ENCODE assay signal across 21 cellular contexts in genomic region chr7:106270122-106270977, GRCh38. TPM values are rescaled to one million over a fixed set of nuclear protein-coding genes. Genes with fewer than 3 reads are reported as not detected.
DNase-seq lines count a peak whose midpoint lies in the region; TF ChIP-seq lines count a peak whose summit lies in the region.
"Had no signal": no experiment of that assay in that cellular context is flagged by ENCODE, and none has a peak within 500 bp of the region (broad histone marks: within the 10 kb centered on the region; RNA-seq: fewer than 3 reads in every experiment).

No MANE protein-coding gene starts in this region.

- H3T11ph ChIP-seq in H9 (ENCODE audit: low read length), result no peak overlapping the region

- no peak overlapping the region for H2BK12ac ChIP-seq in H9 (ENCODE audit: insufficient read length, low read depth, low read length)

- H2AK5ac ChIP-seq in H9 (ENCODE audit: insufficient read length, low read length), result no peak overlapping the region

- H4K5ac ChIP-seq in H9 (ENCODE audit: insufficient read length, low read depth, low read length), result no peak overlapping the region

- H3K36me3 ChIP-seq in left ventricle myocardium inferior (peaks cover 80% of the 10 kb centered on the region), smooth muscle cell (ENCODE audit: low read depth) (peaks cover 72% of the 10 kb centered on the region)

- no peak overlapping the region for H2BK120ac ChIP-seq in H9 (ENCODE audit: low read depth, low read length, poor library complexity, severe bottlenecking)

- H3K4me1 ChIP-seq in H9 (ENCODE audit: insufficient read depth, low read length) (no peaks in the 10 kb centered on the region), left ventricle myocardium inferior (peaks cover 55% of the 10 kb centered on the region), smooth muscle cell (ENCODE audit: low read depth) (no peaks in the 10 kb centered on the region)

- H3K18ac ChIP-seq in H9 (ENCODE audit: insufficient read length, low read depth, low read length), result no peak overlapping the region

- H3K27ac ChIP-seq in H9 (ENCODE audit: insufficient read length, low read depth, low read length), result no peak overlapping the region
- H3K27ac ChIP-seq in left ventricle myocardium inferior (replicated peaks), result peak overlapping the region; percentile 62
- no peak overlapping the region for H3K27ac ChIP-seq in smooth muscle cell (ENCODE audit: low read depth)
- H3K27ac ChIP-seq in caudate nucleus (ENCODE audit: low read depth, low read length), result no peak overlapping the region
- H3K27ac ChIP-seq: brain microvascular endothelial cell, coronary artery had no signal

- no peaks in the 10 kb centered on the region for H3K27me3 ChIP-seq in H9 (ENCODE audit: insufficient read depth, low read length)
- no peaks in the 10 kb centered on the region for H3K27me3 ChIP-seq in left ventricle myocardium inferior (ENCODE audit: low read depth)
- no peaks in the 10 kb centered on the region for H3K27me3 ChIP-seq in smooth muscle cell (ENCODE audit: low read depth)
- H3K27me3 ChIP-seq: brain microvascular endothelial cell, MG63 had no signal

- no peak overlapping the region for H2AFZ ChIP-seq in H9 (ENCODE audit: low read length)
- H2AFZ ChIP-seq in smooth muscle cell (ENCODE audit: low read depth), result no peak overlapping the region

- H4K91ac ChIP-seq in H9 (ENCODE audit: insufficient read length, low read depth, low read length), result no peak overlapping the region

- WGBS in H9 (ENCODE audit: extremely low coverage, insufficient read length, low lambda C conversion rate), result no CpG with 5 or more reads among the region's 5 CpGs
- WGBS in smooth muscle cell (ENCODE audit: low lambda C conversion rate), result 93% methylated on average over 5 of the region's 5 CpGs

- H3K4me1 Mint-ChIP-seq in activated naive CD4-positive, alpha-beta T cell treated with anti-CD3 and anti-CD28 coated beads, Interleukin-2, amount 50 U/mL, for 24 hours, result peaks cover 37% of the 10 kb centered on the region
- H3K4me1 Mint-ChIP-seq in activated naive CD4-positive, alpha-beta T cell treated with anti-CD3 and anti-CD28 coated beads, Interleukin-2, amount 10 ng/mL, durations not matched to agents 7 days and 5 days, result peaks cover 2% of the 10 kb centered on the region
- H3K4me1 Mint-ChIP-seq in H9, result no peaks in the 10 kb centered on the region
- H3K4me1 Mint-ChIP-seq in activated T-helper 2 cell treated with anti-CD3 and anti-CD28 coated beads, Interferon-gamma antibody, Interleukin-2, Interleukin-4, amounts not matched to agents 10 μg/mL and 5 μg/mL and 100 μg/mL, durations not matched to agents 14 hours and 24 hours and 36 hours (ENCODE audit: low read depth), result peaks cover 21% of the 10 kb centered on the region
- H3K4me1 Mint-ChIP-seq: memory B cell had no signal

- no peak overlapping the region for H3K9ac ChIP-seq in H9 (ENCODE audit: extremely low read depth, insufficient read length, low read length)
- no peak overlapping the region for H3K9ac ChIP-seq in smooth muscle cell (ENCODE audit: low read depth)

- H3K9me3 Mint-ChIP-seq in activated naive CD4-positive, alpha-beta T cell treated with anti-CD3 and anti-CD28 coated beads, Interleukin-2, amount 50 U/mL, for 24 hours, result no peaks in the 10 kb centered on the region
- H3K9me3 Mint-ChIP-seq in activated naive CD4-positive, alpha-beta T cell treated with anti-CD3 and anti-CD28 coated beads, Interleukin-2, amount 10 ng/mL, durations not matched to agents 7 days and 5 days, result no peaks in the 10 kb centered on the region
- H3K9me3 Mint-ChIP-seq in H9, result no peaks in the 10 kb centered on the region
- H3K9me3 Mint-ChIP-seq in activated T-helper 2 cell treated with anti-CD3 and anti-CD28 coated beads, Interferon-gamma antibody, Interleukin-2, Interleukin-4, amounts not matched to agents 10 μg/mL and 5 μg/mL and 100 μg/mL, durations not matched to agents 14 hours and 24 hours and 36 hours, result no peaks in the 10 kb centered on the region
- H3K9me3 Mint-ChIP-seq: memory B cell; stimulated activated naive B cell treated with anti-CD40 and anti-IgM and Interleukin-4, amounts not matched to agents 10 μg/mL and 1 μg/mL and 100 μg/mL, for 72 hours had no signal

- no peak overlapping the region for H2BK20ac ChIP-seq in H9 (ENCODE audit: low read depth, low read length, poor library complexity, severe bottlenecking)

- H3K4me2 ChIP-seq in H9 (ENCODE audit: insufficient read depth, insufficient read length, low read length), result no peak overlapping the region
- no peak overlapping the region for H3K4me2 ChIP-seq in smooth muscle cell

- CTCF ChIA-PET in activated naive CD4-positive, alpha-beta T cell treated with anti-CD3 and anti-CD28 coated beads, Interleukin-2, amount 10 ng/mL, durations not matched to agents 7 days and 5 days (lab: Charles Lee), result interaction anchor here (1.2 kb wide), 1 partner anchor 12 kb away, joined by 4 read pairs; no protein-coding TSS in a partner anchor

- H4K20me1 ChIP-seq in H9 (ENCODE audit: control insufficient read depth, insufficient read depth, insufficient read length), result no peaks in the 10 kb centered on the region
- peaks cover 56% of the 10 kb centered on the region for H4K20me1 ChIP-seq in smooth muscle cell (ENCODE audit: low read depth)

- TF ChIP-seq CTCF in H9 (conservative IDR thresholded peaks at IDR 0.05), result no peak
- TF ChIP-seq CTCF in left ventricle myocardium inferior (IDR thresholded peaks at IDR 0.05; ENCODE audit: borderline replicate concordance), result no peak
- no peak for TF ChIP-seq CTCF in smooth muscle cell (IDR thresholded peaks at IDR 0.05; ENCODE audit: borderline replicate concordance, insufficient read depth, poor library complexity, severe bottlenecking)

- H3K4me3 Mint-ChIP-seq in activated naive CD4-positive, alpha-beta T cell treated with anti-CD3 and anti-CD28 coated beads, Interleukin-2, amount 50 U/mL, for 24 hours, result no peak overlapping the region
- no peak overlapping the region for H3K4me3 Mint-ChIP-seq in activated naive CD4-positive, alpha-beta T cell treated with anti-CD3 and anti-CD28 coated beads, Interleukin-2, amount 10 ng/mL, durations not matched to agents 7 days and 5 days
- no peak overlapping the region for H3K4me3 Mint-ChIP-seq in H9
- no peak overlapping the region for H3K4me3 Mint-ChIP-seq in activated T-helper 2 cell treated with anti-CD3 and anti-CD28 coated beads, Interferon-gamma antibody, Interleukin-2, Interleukin-4, amounts not matched to agents 10 μg/mL and 5 μg/mL and 100 μg/mL, durations not matched to agents 14 hours and 24 hours and 36 hours (ENCODE audit: low read depth)
- H3K4me3 Mint-ChIP-seq: memory B cell; stimulated activated naive B cell treated with anti-CD40 and anti-IgM and Interleukin-4, amounts not matched to agents 10 μg/mL and 1 μg/mL and 100 μg/mL, for 72 hours had no signal

- H2BK5ac ChIP-seq in H9 (ENCODE audit: insufficient read length, low read length), result no peak overlapping the region

- no peak overlapping the region for H3K23ac ChIP-seq in H9 (ENCODE audit: insufficient read length, low read depth, low read length)

- H3K23me2 ChIP-seq in H9 (ENCODE audit: insufficient read length, low read depth, low read length, poor library complexity, severe bottlenecking), result no peaks in the 10 kb centered on the region

- peaks cover 51% of the 10 kb centered on the region for H3K36me3 Mint-ChIP-seq in activated naive CD4-positive, alpha-beta T cell treated with anti-CD3 and anti-CD28 coated beads, Interleukin-2, amount 50 U/mL, for 24 hours
- peaks cover 45% of the 10 kb centered on the region for H3K36me3 Mint-ChIP-seq in activated naive CD4-positive, alpha-beta T cell treated with anti-CD3 and anti-CD28 coated beads, Interleukin-2, amount 10 ng/mL, durations not matched to agents 7 days and 5 days
- H3K36me3 Mint-ChIP-seq in H9 (ENCODE audit: insufficient read depth in 1 of 3, low read depth in 3 of 3), result peaks cover 15 to 75% (median 68%) of the 10 kb centered on the region in 3 experiments; a peak in 6 of 7 replicates
- peaks cover 88% of the 10 kb centered on the region for H3K36me3 Mint-ChIP-seq in activated T-helper 2 cell treated with anti-CD3 and anti-CD28 coated beads, Interferon-gamma antibody, Interleukin-2, Interleukin-4, amounts not matched to agents 10 μg/mL and 5 μg/mL and 100 μg/mL, durations not matched to agents 14 hours and 24 hours and 36 hours (ENCODE audit: low read depth)

- no peaks in the 10 kb centered on the region for H3K79me1 ChIP-seq in H9 (ENCODE audit: insufficient read depth, low read depth, low read length, poor library complexity, severe bottlenecking)

- DNase-seq in activated naive CD4-positive, alpha-beta T cell treated with anti-CD3 and anti-CD28 coated beads, Interleukin-2, amount 10 ng/mL, durations not matched to agents 7 days and 5 days, result no peak
- DNase-seq in H9 (no peak), left ventricle myocardium inferior (no peak), smooth muscle cell (lab: John Stamatoyannopoulos, UW; ENCODE audit: unreplicated experiment) (no peak), caudate nucleus (lab: John Stamatoyannopoulos, UW) (no peak)
- no peak for DNase-seq in activated T-helper 2 cell treated with anti-CD3 and anti-CD28 coated beads, Interferon-gamma antibody, Interleukin-2, Interleukin-4, amounts not matched to agents 10 μg/mL and 5 μg/mL and 100 μg/mL, durations not matched to agents 14 hours and 24 hours and 36 hours (ENCODE audit: low spot score)
- no peak for DNase-seq in stimulated activated CD4-positive, alpha-beta T cell treated with anti-CD3 and anti-CD28 coated beads, Interleukin-4, amount 100 ng/mL, for 1 hour
- DNase-seq: brain microvascular endothelial cell; C1 segment of cervical spinal cord; COR-L47; DMS79 treated with DMSO at 0.1 percent for 48 hours; effector memory CD4-positive, alpha-beta T cell; GF-D8; H7; MG63; NCI-H2029 treated with DMSO at 0.1 percent for 48 hours; stimulated activated naive B cell treated with anti-CD40 and anti-IgM and Interleukin-4, amounts not matched to agents 10 μg/mL and 1 μg/mL and 100 μg/mL, for 72 hours; T-helper 1 cell had no signal

- H3K9me3 ChIP-seq in H9 (ENCODE audit: control insufficient read depth, low read depth, low read length), result no peaks in the 10 kb centered on the region
- no peaks in the 10 kb centered on the region for H3K9me3 ChIP-seq in left ventricle myocardium inferior (replicated peaks)
- H3K9me3 ChIP-seq in smooth muscle cell (replicated peaks; ENCODE audit: low read depth), result no peaks in the 10 kb centered on the region
- H3K9me3 ChIP-seq: MG63 had no signal

- H3K4me3 ChIP-seq in left ventricle myocardium inferior (no peak overlapping the region), smooth muscle cell (no peak overlapping the region)
- H3K4me3 ChIP-seq: coronary artery, MG63 had no signal

- no peak overlapping the region for H4K8ac ChIP-seq in H9 (replicated peaks; ENCODE audit: insufficient read length, low read depth, low read length)

- intact Hi-C loops in activated T-helper 2 cell treated with anti-CD3 and anti-CD28 coated beads, Interferon-gamma antibody, Interleukin-2, Interleukin-4, amounts not matched to agents 10 μg/mL and 5 μg/mL and 100 μg/mL, durations not matched to agents 14 hours and 24 hours and 36 hours (cut with micrococcal nuclease), result no loop called here
- intact Hi-C loops in left ventricle myocardium inferior (cut with micrococcal nuclease), result no loop called here

- H3K79me2 ChIP-seq in H9 (ENCODE audit: insufficient read depth, low read length) (no peaks in the 10 kb centered on the region), smooth muscle cell (ENCODE audit: low read depth) (peaks cover 31% of the 10 kb centered on the region)

- H3K27ac Mint-ChIP-seq in activated naive CD4-positive, alpha-beta T cell treated with anti-CD3 and anti-CD28 coated beads, Interleukin-2, amount 50 U/mL, for 24 hours, result peak overlapping the region; percentile 57
- H3K27ac Mint-ChIP-seq in activated naive CD4-positive, alpha-beta T cell treated with anti-CD3 and anti-CD28 coated beads, Interleukin-2, amount 10 ng/mL, durations not matched to agents 7 days and 5 days, result no peak overlapping the region
- peak overlapping the region in 2 of 3 experiments; percentile 12 to 14; a peak in 1 of 7 replicates for H3K27ac Mint-ChIP-seq in H9
- peak overlapping the region; percentile 35 for H3K27ac Mint-ChIP-seq in activated T-helper 2 cell treated with anti-CD3 and anti-CD28 coated beads, Interferon-gamma antibody, Interleukin-2, Interleukin-4, amounts not matched to agents 10 μg/mL and 5 μg/mL and 100 μg/mL, durations not matched to agents 14 hours and 24 hours and 36 hours
- H3K27ac Mint-ChIP-seq: memory B cell; stimulated activated naive B cell treated with anti-CD40 and anti-IgM and Interleukin-4, amounts not matched to agents 10 μg/mL and 1 μg/mL and 100 μg/mL, for 72 hours had no signal

- H3K56ac ChIP-seq in H9 (ENCODE audit: insufficient read length, low read depth, low read length), result no peak overlapping the region

- H3K4ac ChIP-seq in H9 (ENCODE audit: low read depth, low read length), result no peak overlapping the region

- no peak overlapping the region for H3K14ac ChIP-seq in H9 (ENCODE audit: insufficient read depth, low read length)

- peaks cover 7% of the 10 kb centered on the region for H3F3A ChIP-seq in smooth muscle cell (ENCODE audit: low read depth)

- H3K27me3 Mint-ChIP-seq in activated naive CD4-positive, alpha-beta T cell treated with anti-CD3 and anti-CD28 coated beads, Interleukin-2, amount 50 U/mL, for 24 hours, result no peaks in the 10 kb centered on the region
- no peaks in the 10 kb centered on the region for H3K27me3 Mint-ChIP-seq in activated naive CD4-positive, alpha-beta T cell treated with anti-CD3 and anti-CD28 coated beads, Interleukin-2, amount 10 ng/mL, durations not matched to agents 7 days and 5 days
- no peaks in the 10 kb centered on the region for H3K27me3 Mint-ChIP-seq in H9 (ENCODE audit: low read depth)
- no peaks in the 10 kb centered on the region for H3K27me3 Mint-ChIP-seq in activated T-helper 2 cell treated with anti-CD3 and anti-CD28 coated beads, Interferon-gamma antibody, Interleukin-2, Interleukin-4, amounts not matched to agents 10 μg/mL and 5 μg/mL and 100 μg/mL, durations not matched to agents 14 hours and 24 hours and 36 hours (ENCODE audit: low read depth)
- H3K27me3 Mint-ChIP-seq: memory B cell; stimulated activated naive B cell treated with anti-CD40 and anti-IgM and Interleukin-4, amounts not matched to agents 10 μg/mL and 1 μg/mL and 100 μg/mL, for 72 hours had no signal

- no peak overlapping the region for H2BK15ac ChIP-seq in H9 (ENCODE audit: low read depth, low read length)

RNA-seq across cellular contexts. Expression of gene NAMPT, which starts 14.4 kb away (rescaled TPM):
- 77.3 and 83.5 TPM in 2 replicates for total RNA-seq in H9 (2021)
- total RNA-seq in activated T-helper 2 cell treated with anti-CD3 and anti-CD28 coated beads, Interferon-gamma antibody, Interleukin-2, Interleukin-4, amounts not matched to agents 10 μg/mL and 5 μg/mL and 100 μg/mL, durations not matched to agents 14 hours and 24 hours and 36 hours, result 348 and 379 TPM in 2 replicates
- 123 TPM for total RNA-seq in left ventricle myocardium inferior
- total RNA-seq in smooth muscle cell, result 189 and 239 TPM in 2 replicates
- 49.1 and 53.3 TPM in 2 replicates for polyA plus RNA-seq in smooth muscle cell
